8 cellular contexts compared by ENCODE assay signal in genomic region chr18:51196811-51197660, GRCh38. TPM values are rescaled to one million over a fixed set of nuclear protein-coding genes. Genes with fewer than 3 reads are reported as not detected.
A peak's percentile ranks its signal among the peaks of the same experiment; 100 is the strongest.
DNase-seq lines count a peak whose midpoint lies in the region; ATAC-seq and TF ChIP-seq lines count a peak whose summit lies in the region.

No MANE protein-coding gene starts in this region.

- H2AFZ ChIP-seq in hepatocyte = peak overlapping the region; percentile 7

- H3K4me2 ChIP-seq in hepatocyte = peak overlapping the region; percentile 82

- peaks cover 33% of the 10 kb centered on the region for H4K20me1 ChIP-seq in hepatocyte (ENCODE audit: insufficient read depth, poor library complexity, severe bottlenecking)

- peaks cover 48% of the 10 kb centered on the region for H3K79me2 ChIP-seq in hepatocyte

- H3K36me3 ChIP-seq in hepatocyte (replicated peaks; ENCODE audit: insufficient read depth, low read depth) = no peaks in the 10 kb centered on the region

- WGBS in hepatocyte (ENCODE audit: low lambda C conversion rate, missing lambda C conversion rate) = 2% methylated on average over 44 of the region's 102 CpGs

- DNase-seq in Ammon's horn (ENCODE audit: low spot score) = peak; percentile 55
- peak; percentile 48 for DNase-seq in RKO (ENCODE audit: low spot score)
- peak; percentile 74 for DNase-seq in astrocyte of the hippocampus (ENCODE audit: low read depth, low spot score)
- peak; percentile 74 for DNase-seq in hepatocyte (ENCODE audit: low spot score)
- DNase-seq in retinal pigment epithelial cell (ENCODE audit: low read depth) = no peak
- no peak for DNase-seq in HPDE6-E6E7 (ENCODE audit: extremely low spot score)

- TF ChIP-seq CTCF in hepatocyte (IDR thresholded peaks at IDR 0.05; ENCODE audit: poor library complexity) = no peak
- TF ChIP-seq CTCF in retinal pigment epithelial cell (conservative IDR thresholded peaks at IDR 0.05; ENCODE audit: low read depth, low read length) = no peak

- no peaks in the 10 kb centered on the region for H3K9me2 ChIP-seq in hepatocyte (replicated peaks; ENCODE audit: insufficient read depth)

- H3K4me3 ChIP-seq in hepatocyte = peak overlapping the region; percentile 71
- H3K4me3 ChIP-seq in retinal pigment epithelial cell (ENCODE audit: low read length) = peak overlapping the region; percentile 99

- peak overlapping the region; percentile 97 for H3K27ac ChIP-seq in hepatocyte

- H3K9me3 ChIP-seq in hepatocyte (ENCODE audit: low read depth) = no peaks in the 10 kb centered on the region

- H3K27me3 ChIP-seq in hepatocyte = no peaks in the 10 kb centered on the region

- ATAC-seq in GM18867 (IDR thresholded peaks at IDR 0.05; ENCODE audit: unreplicated experiment) = peak; percentile 61
- ATAC-seq in HG03159 (IDR thresholded peaks at IDR 0.05; ENCODE audit: unreplicated experiment) = peak; percentile 17

- H3K4me1 ChIP-seq in hepatocyte (ENCODE audit: insufficient read depth) = peaks cover 12% of the 10 kb centered on the region

RNA-seq across cellular contexts. Expression of gene MEX3C, which starts 0.4 kb away (rescaled TPM):
- 59.4 and 67.3 TPM in 2 replicates for total RNA-seq in hepatocyte
- polyA plus RNA-seq in hepatocyte = 18.9 and 21.0 TPM in 2 replicates

Comparison
In these comparisons a context has a peak if more than half of its experiments do, and no peak if none do; other contexts are left out.
1. DNase-seq: peak in Ammon's horn (single experiment), RKO (single experiment), astrocyte of the hippocampus (single experiment) and hepatocyte (single experiment); none in retinal pigment epithelial cell (single experiment) and HPDE6-E6E7 (single experiment).